ENCODE assay signal across 15 cellular contexts in genomic region chr4:147987252-147987651, GRCh38.
DNase-seq lines count a peak whose midpoint lies in the region; ATAC-seq and TF ChIP-seq lines count a peak whose summit lies in the region.
"Had no signal": no experiment of that assay in that cellular context is flagged by ENCODE, and none has a peak within 500 bp of the region (broad histone marks: within the 10 kb centered on the region; RNA-seq: fewer than 3 reads in every experiment).

No MANE protein-coding gene starts in this region.

- H3K36me3 Mint-ChIP-seq in osteocyte (ENCODE audit: unreplicated experiment) = peaks cover 33% of the 10 kb centered on the region

- TF ChIP-seq EP300 in transverse colon (IDR thresholded peaks at IDR 0.05; ENCODE audit: low read depth) = no peak

- no peaks in the 10 kb centered on the region for H3K27me3 ChIP-seq in transverse colon
- H3K27me3 ChIP-seq: cardiac muscle cell had no signal

- peak; percentile 59 for ATAC-seq in GM19035 (IDR thresholded peaks at IDR 0.05; ENCODE audit: unreplicated experiment)
- ATAC-seq in HG02642 (IDR thresholded peaks at IDR 0.05; ENCODE audit: poor library complexity, unreplicated experiment) = peak; percentile 65
- ATAC-seq in HG03460 (IDR thresholded peaks at IDR 0.05; ENCODE audit: unreplicated experiment) = peak; percentile 63
- ATAC-seq in HG03039 (IDR thresholded peaks at IDR 0.05; ENCODE audit: unreplicated experiment) = no peak
- ATAC-seq: HCT116, T-cell had no signal

- DNase-seq in osteocyte (ENCODE audit: extremely low spot score, unreplicated experiment) (no peak), transverse colon (no peak), NCI-H748 treated with DMSO at 0.1 percent for 48 hours (lab: John Stamatoyannopoulos, UW) (no peak)
- DNase-seq: activated naive CD4-positive, alpha-beta T cell treated with Interleukin-2 at 50 U/mL for 16 hours; IMR-90; midbrain; NCI-H2029; stimulated activated CD4-positive, alpha-beta T cell treated with anti-CD3 and anti-CD28 coated beads, Interleukin-4, amount 100 ng/mL, for 4 hours; T-cell had no signal

- peaks cover 0 to 11% (median 3%) of the 10 kb centered on the region in 4 donors for H3K4me1 ChIP-seq in transverse colon

- in situ Hi-C loops in transverse colon (cut with MboI; ENCODE audit: low pct_ligation_motif_present in 1 of 4, low pct_unique_long_range_greater_than_20kb in 1 of 4, low sequenced_read_pairs in 3 of 4) = no loop called here

- intact Hi-C loops in transverse colon (cut with DNase I; ENCODE audit: low total_unique reads) = no loop called here

- no peak overlapping the region for H3K4me3 ChIP-seq in transverse colon
- H3K4me3 ChIP-seq: cardiac muscle cell had no signal

- WGBS in transverse colon (ENCODE audit: low coverage in 1 of 2), 2 donors = 55 to 83% methylated on average over 2 to 4 of the region's 4 CpGs

- no peaks in the 10 kb centered on the region for H3K9me3 ChIP-seq in transverse colon

- no peak overlapping the region for H3K27ac ChIP-seq in transverse colon
- H3K27ac ChIP-seq: cardiac muscle cell had no signal

- peaks cover 14% of the 10 kb centered on the region for H3K4me1 Mint-ChIP-seq in osteocyte (ENCODE audit: unreplicated experiment)

- TF ChIP-seq CTCF in osteocyte (IDR thresholded peaks at IDR 0.05) = no peak
- TF ChIP-seq CTCF in transverse colon (IDR thresholded peaks at IDR 0.05) = no peak

- TF ChIP-seq POLR2A in transverse colon (IDR thresholded peaks at IDR 0.05) = no peak

- no peaks in the 10 kb centered on the region for H3K27me3 Mint-ChIP-seq in osteocyte (ENCODE audit: unreplicated experiment)
- H3K27me3 Mint-ChIP-seq: T-cell had no signal

- no peak overlapping the region for H3K4me3 Mint-ChIP-seq in osteocyte (ENCODE audit: unreplicated experiment)
- H3K4me3 Mint-ChIP-seq: T-cell had no signal

- H3K9me3 Mint-ChIP-seq in osteocyte (ENCODE audit: unreplicated experiment) = no peaks in the 10 kb centered on the region
- H3K9me3 Mint-ChIP-seq: T-cell had no signal

- peak overlapping the region; percentile 58 for H3K27ac Mint-ChIP-seq in osteocyte (ENCODE audit: unreplicated experiment)
- H3K27ac Mint-ChIP-seq: T-cell had no signal

- no peaks in the 10 kb centered on the region for H3K36me3 ChIP-seq in transverse colon
- H3K36me3 ChIP-seq: cardiac muscle cell had no signal
